In the genomic region with DNA sequence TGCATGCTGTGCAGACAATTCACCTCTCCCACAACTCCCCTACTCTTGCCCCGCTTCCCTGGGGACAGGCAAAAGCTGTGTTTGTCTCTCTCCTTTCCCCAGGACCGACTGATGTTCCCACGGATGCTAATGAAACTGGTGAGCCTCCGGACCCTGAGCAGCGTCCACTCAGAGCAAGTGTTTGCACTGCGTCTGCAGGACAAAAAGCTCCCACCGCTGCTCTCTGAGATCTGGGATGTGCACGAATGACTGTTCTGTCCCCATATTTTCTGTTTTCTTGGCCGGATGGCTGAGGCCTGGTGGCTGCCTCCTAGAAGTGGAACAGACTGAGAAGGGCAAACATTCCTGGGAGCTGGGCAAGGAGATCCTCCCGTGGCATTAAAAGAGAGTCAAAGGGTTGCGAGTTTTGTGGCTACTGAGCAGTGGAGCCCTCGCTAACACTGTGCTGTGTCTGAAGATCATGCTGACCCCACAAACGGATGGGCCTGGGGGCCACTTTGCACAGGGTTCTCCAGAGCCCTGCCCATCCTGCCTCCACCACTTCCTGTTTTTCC, we compare ENCODE assay signal across 8 cellular contexts. TPM values are rescaled to one million over a fixed set of nuclear protein-coding genes. Genes with fewer than 3 reads are reported as not detected.
DNase-seq lines count a peak whose midpoint lies in the region; ATAC-seq and TF ChIP-seq lines count a peak whose summit lies in the region.

No MANE protein-coding gene starts in this region.

- H3K27ac Mint-ChIP-seq in activated naive CD4-positive, alpha-beta T cell treated with anti-CD3 and anti-CD28 coated beads, Interleukin-2, amount 50 U/mL, for 24 hours = peak overlapping the region; percentile 98

- TF ChIP-seq CTCF in ascending aorta (IDR thresholded peaks at IDR 0.05) (no peak), upper lobe of right lung (IDR thresholded peaks at IDR 0.05) (no peak)

- peak overlapping the region; percentile 81 to 90 for H3K4me3 ChIP-seq in ascending aorta
- H3K4me3 ChIP-seq in mononuclear cell (ENCODE audit: low read length) = peak overlapping the region; percentile 59
- H3K4me3 ChIP-seq in upper lobe of right lung = peak overlapping the region; percentile 80

- DNase-seq in activated naive CD4-positive, alpha-beta T cell treated with Interleukin-2 at 50 U/mL for 16 hours = no peak
- DNase-seq in ascending aorta (ENCODE audit: low spot score in 2 of 2) = no peak
- DNase-seq in upper lobe of right lung = no peak
- DNase-seq in OCI-M2 (lab: John Stamatoyannopoulos, UW; ENCODE audit: unreplicated experiment) = no peak
- DNase-seq in activated effector memory CD4-positive, alpha-beta T cell treated with Interleukin-2 at 50 U/mL for 16 hours = no peak
- DNase-seq in activated CD4-positive, alpha-beta T cell treated with anti-CD3 and anti-CD28 coated beads for 4 hours = no peak

- H3K27me3 Mint-ChIP-seq in activated naive CD4-positive, alpha-beta T cell treated with anti-CD3 and anti-CD28 coated beads, Interleukin-2, amount 50 U/mL, for 24 hours = no peaks in the 10 kb centered on the region

- no peaks in the 10 kb centered on the region for H3K9me3 ChIP-seq in ascending aorta
- H3K9me3 ChIP-seq in mononuclear cell (ENCODE audit: low read depth, low read length) = no peaks in the 10 kb centered on the region
- H3K9me3 ChIP-seq in upper lobe of right lung = no peaks in the 10 kb centered on the region

- intact Hi-C loops in ascending aorta (cut with DNase I) (loop anchor here (1.0 kb wide), 4 partner anchors 20 to 140 kb away; partner anchors contain the start of genes ACP2, DDB2 and SLC39A13), upper lobe of right lung (cut with DNase I) (no loop called here)

- H3K27ac ChIP-seq in ascending aorta = peak overlapping the region; percentile 86 to 95
- peak overlapping the region; percentile 94 for H3K27ac ChIP-seq in upper lobe of right lung

- H3K36me3 ChIP-seq in ascending aorta (no peaks in the 10 kb centered on the region), upper lobe of right lung (no peaks in the 10 kb centered on the region)

- no peaks in the 10 kb centered on the region for H3K27me3 ChIP-seq in ascending aorta
- H3K27me3 ChIP-seq in mononuclear cell (ENCODE audit: insufficient read depth, low read length) = no peaks in the 10 kb centered on the region
- no peaks in the 10 kb centered on the region for H3K27me3 ChIP-seq in upper lobe of right lung

- ATAC-seq in upper lobe of right lung = no peak

- H3K4me1 ChIP-seq in ascending aorta (peaks cover 10 to 19% of the 10 kb centered on the region in 2 donors), mononuclear cell (ENCODE audit: insufficient read depth, low read length) (peaks cover 59% of the 10 kb centered on the region), upper lobe of right lung (peaks cover 39% of the 10 kb centered on the region)

- H3K9me3 Mint-ChIP-seq in activated naive CD4-positive, alpha-beta T cell treated with anti-CD3 and anti-CD28 coated beads, Interleukin-2, amount 50 U/mL, for 24 hours = no peaks in the 10 kb centered on the region

- peaks cover 57% of the 10 kb centered on the region for H3K4me1 Mint-ChIP-seq in activated naive CD4-positive, alpha-beta T cell treated with anti-CD3 and anti-CD28 coated beads, Interleukin-2, amount 50 U/mL, for 24 hours

- peak overlapping the region; percentile 92 for H3K4me3 Mint-ChIP-seq in activated naive CD4-positive, alpha-beta T cell treated with anti-CD3 and anti-CD28 coated beads, Interleukin-2, amount 50 U/mL, for 24 hours

- no peaks in the 10 kb centered on the region for H3K36me3 Mint-ChIP-seq in activated naive CD4-positive, alpha-beta T cell treated with anti-CD3 and anti-CD28 coated beads, Interleukin-2, amount 50 U/mL, for 24 hours

RNA-seq across cellular contexts. Expression of gene MADD, which starts 1.4 kb away (rescaled TPM):
- total RNA-seq in ascending aorta = 31.7 TPM
- total RNA-seq in mononuclear cell = 87.8 TPM
- 50.1 TPM for total RNA-seq in upper lobe of right lung

RNA-seq across cellular contexts. Expression of gene NR1H3, which starts 10.7 kb away (rescaled TPM):
- total RNA-seq in ascending aorta (92.4 TPM), mononuclear cell (1.4 TPM), upper lobe of right lung (44.1 TPM)

RNA-seq across cellular contexts. Expression of gene ACP2, which starts 19.9 kb away (rescaled TPM):
- total RNA-seq in ascending aorta = 63.3 TPM
- 9.2 TPM for total RNA-seq in mononuclear cell
- 31.6 TPM for total RNA-seq in upper lobe of right lung

RNA-seq across cellular contexts. Expression of gene DDB2, which starts 53.8 kb away (rescaled TPM):
- total RNA-seq in ascending aorta = 22.6 TPM
- total RNA-seq in mononuclear cell = 21.8 TPM
- 49.6 TPM for total RNA-seq in upper lobe of right lung

Comparison
In these comparisons a context has a peak if more than half of its experiments do, and no peak if none do; other contexts are left out.
1. RNA of gene NR1H3, which starts 10.7 kb away (total RNA-seq): 92.4 TPM in ascending aorta (single experiment) and 44.1 TPM in upper lobe of right lung (single experiment); 1.4 TPM in mononuclear cell (single experiment); every median in the first group is over 10 times any median in the second.
2. Peak in every context shown above with its lines, with median percentiles within 50 percentile points of each other: H3K4me3 ChIP-seq.